Comparison of ENCODE assay signal across 12 cellular contexts in the genomic region with DNA sequence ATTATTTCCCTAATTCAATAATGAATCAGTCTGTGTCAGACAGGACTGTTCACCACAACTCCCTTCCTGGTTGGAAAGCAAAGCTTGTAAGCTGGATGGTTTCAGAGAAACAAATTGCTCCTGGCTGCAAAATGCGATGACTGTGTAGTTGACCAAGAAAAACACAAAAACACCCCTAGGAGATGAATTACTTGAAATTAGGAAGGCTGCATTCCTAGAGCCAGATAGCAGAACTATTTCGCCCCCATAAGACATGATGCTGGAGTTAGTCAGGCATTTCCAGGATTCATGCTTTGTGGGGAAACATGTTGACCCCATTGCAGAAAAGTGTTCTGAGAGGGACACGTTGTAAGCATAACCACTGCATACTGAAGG.
DNase-seq lines count a peak whose midpoint lies in the region; ATAC-seq and TF ChIP-seq lines count a peak whose summit lies in the region.
"Had no signal": no experiment of that assay in that cellular context is flagged by ENCODE, and none has a peak within 500 bp of the region (broad histone marks: within the 10 kb centered on the region; RNA-seq: fewer than 3 reads in every experiment).

No MANE protein-coding gene starts in this region.

- ATAC-seq in lung (ENCODE audit: insufficient read depth, low FRiP score) (peak; percentile 72), HG03520 (IDR thresholded peaks at IDR 0.05; ENCODE audit: unreplicated experiment) (no peak)

- H3K4me3 Mint-ChIP-seq in MCF 10A (ENCODE audit: unreplicated experiment), result no peak overlapping the region

- H3K9me3 ChIP-seq in breast epithelium (no peaks in the 10 kb centered on the region), lung (ENCODE audit: control insufficient read depth in 2 of 2, insufficient read depth in 1 of 2, low read length in 1 of 2) (no peaks in the 10 kb centered on the region)
- H3K9me3 ChIP-seq: adrenal gland had no signal

- intact Hi-C loops in MCF 10A (cut with micrococcal nuclease) (no loop called here), breast epithelium (cut with DNase I; ENCODE audit: low total_unique reads) (no loop called here)

- WGBS in lung, 2 donors, result 78 to 80% methylated on average over 3 of the region's 3 CpGs

- H3K9me3 Mint-ChIP-seq in MCF 10A (ENCODE audit: unreplicated experiment), result no peaks in the 10 kb centered on the region

- H3K27me3 ChIP-seq in breast epithelium (no peaks in the 10 kb centered on the region), lung (ENCODE audit: control insufficient read depth, insufficient read depth) (no peaks in the 10 kb centered on the region)
- H3K27me3 ChIP-seq: adrenal gland had no signal

- peak overlapping the region in 1 of 2 donors; percentile 81 for H3K27ac ChIP-seq in breast epithelium
- H3K27ac ChIP-seq in lung (ENCODE audit: low read depth in 1 of 2, low read length in 1 of 2), result peak overlapping the region in 1 of 2 donors; percentile 27
- H3K27ac ChIP-seq in RWPE1, result no peak overlapping the region
- H3K27ac ChIP-seq: 22Rv1 had no signal

- no TSS peak for BruUV-seq in MCF 10A (replicated peaks; lab: Mats Ljungman, UMichigan)

- H3K27ac Mint-ChIP-seq in MCF 10A (ENCODE audit: low read depth, unreplicated experiment), result no peak overlapping the region

- H3K4me3 ChIP-seq in breast epithelium (no peak overlapping the region), epithelial cell of proximal tubule (ENCODE audit: low read depth, low read length) (no peak overlapping the region), lung (no peak overlapping the region)
- H3K4me3 ChIP-seq: adrenal gland had no signal

- peaks cover 23% of the 10 kb centered on the region for H3K4me1 Mint-ChIP-seq in MCF 10A (ENCODE audit: insufficient read depth, unreplicated experiment)

- CTCF ChIA-PET in MCF 10A (lab: Yijun Ruan, JAX), result interaction anchor here (0.7 to 1.7 kb wide), 3 partner anchors 51 to 378 kb away, joined by 3 to 6 read pairs (median 4); no protein-coding TSS in a partner anchor
- CTCF ChIA-PET in RWPE1 (lab: Yijun Ruan, JAX), result interaction anchor here (0.7 kb wide), 1 partner anchor 1750 kb away, joined by 3 read pairs; no protein-coding TSS in a partner anchor

- H3K36me3 Mint-ChIP-seq in MCF 10A (ENCODE audit: insufficient read depth, unreplicated experiment), result no peaks in the 10 kb centered on the region

- H3K4me1 ChIP-seq in breast epithelium (no peaks in the 10 kb centered on the region), lung (ENCODE audit: control insufficient read depth in 2 of 2, insufficient read depth in 2 of 2, low read length in 2 of 2) (no peaks in the 10 kb centered on the region)
- H3K4me1 ChIP-seq: adrenal gland had no signal

- DNase-seq in MCF 10A (ENCODE audit: unreplicated experiment) (peak; percentile 21), breast epithelium (ENCODE audit: low spot score in 2 of 2) (no peak), epithelial cell of proximal tubule (ENCODE audit: low read depth) (peak; percentile 13), lung (ENCODE audit: low spot score) (no peak), HPDE6-E6E7 (ENCODE audit: extremely low spot score) (no peak), anterior cingulate cortex (lab: John Stamatoyannopoulos, UW) (no peak), RWPE1 (ENCODE audit: low spot score) (no peak)
- DNase-seq: NCI-H1694 treated with DMSO at 0.1 percent for 48 hours, T-helper 9 cell had no signal

- H3K27me3 Mint-ChIP-seq in MCF 10A (ENCODE audit: insufficient read depth, unreplicated experiment), result no peaks in the 10 kb centered on the region

- TF ChIP-seq POLR2A in breast epithelium (IDR thresholded peaks at IDR 0.05), result no peak

- H3K36me3 ChIP-seq in breast epithelium (no peaks in the 10 kb centered on the region), lung (ENCODE audit: control insufficient read depth in 2 of 2, insufficient read depth in 2 of 2, low read length in 2 of 2) (no peaks in the 10 kb centered on the region)
- H3K36me3 ChIP-seq: adrenal gland had no signal

- TF ChIP-seq CTCF in MCF 10A (IDR thresholded peaks at IDR 0.05; ENCODE audit: unreplicated experiment) (no peak), breast epithelium (IDR thresholded peaks at IDR 0.05) (no peak), epithelial cell of proximal tubule (conservative IDR thresholded peaks at IDR 0.05; ENCODE audit: low read depth, low read length) (no peak), lung (IDR thresholded peaks at IDR 0.05; ENCODE audit: control extremely low read depth, extremely low read depth) (no peak), RWPE1 (conservative IDR thresholded peaks at IDR 0.05; ENCODE audit: low read depth) (no peak)

- POLR2A ChIA-PET in MCF 10A (lab: Yijun Ruan, JAX), result no interaction called here
- POLR2A ChIA-PET in RWPE1 (lab: Yijun Ruan, JAX; ENCODE audit: low non-redundant PET), result no interaction called here

Comparison
In these comparisons a context has a peak if more than half of its experiments do, and no peak if none do; other contexts are left out.
1. DNase-seq: peak in MCF 10A (single experiment) and epithelial cell of proximal tubule (single experiment); none in breast epithelium (0 of 2), lung (single experiment), HPDE6-E6E7 (single experiment), anterior cingulate cortex (0 of 58) and RWPE1 (single experiment).